Comparison of ENCODE assay signal across 17 cellular contexts in genomic region chr22:45576273-45576625, GRCh38.
A peak's percentile ranks its signal among the peaks of the same experiment; 100 is the strongest.
DNase-seq lines count a peak whose midpoint lies in the region; ATAC-seq, FAIRE-seq and TF ChIP-seq lines count a peak whose summit lies in the region.
"Had no signal": no experiment of that assay in that cellular context is flagged by ENCODE, and none has a peak within 500 bp of the region (broad histone marks: within the 10 kb centered on the region; RNA-seq: fewer than 3 reads in every experiment).

No MANE protein-coding gene starts in this region.

- no peak overlapping the region for H3K27ac Mint-ChIP-seq in chondrocyte (ENCODE audit: unreplicated experiment)
- H3K27ac Mint-ChIP-seq: CD8-positive, alpha-beta T cell had no signal

- peaks cover 0 to 8% (median 0%) of the 10 kb centered on the region in 11 experiments; a peak in 2 of 22 replicates for H3K36me3 ChIP-seq in BLaER1 treated with 17β-estradiol and CSF1 and Interleukin-3, amounts not matched to agents 10 nM and 100 nM
- peaks cover 0 to 48% of the 10 kb centered on the region in 2 donors for H3K36me3 ChIP-seq in vagina
- H3K36me3 ChIP-seq in right lobe of liver = no peaks in the 10 kb centered on the region

- no peak overlapping the region for H3K4me2 ChIP-seq in A549
- H3K4me2 ChIP-seq in BLaER1 treated with 17β-estradiol and CSF1 and Interleukin-3, amounts not matched to agents 10 nM and 100 nM = peak overlapping the region in 10 of 11 experiments; percentile 67 to 93 (median 88); a peak in 19 of 22 replicates

- no peaks in the 10 kb centered on the region for H3K27me3 Mint-ChIP-seq in chondrocyte (ENCODE audit: low read depth)

- TF ChIP-seq EP300 in A549 (IDR thresholded peaks at IDR 0.05) = no peak

- POLR2A ChIA-PET in A549 (lab: Yijun Ruan, JAX) = no interaction called here

- no peaks in the 10 kb centered on the region for H3K4me1 Mint-ChIP-seq in chondrocyte (ENCODE audit: low read depth)

- no peak for TF ChIP-seq POLR2A in A549 (IDR thresholded peaks at IDR 0.05; ENCODE audit: low read length)
- TF ChIP-seq POLR2A in vagina (IDR thresholded peaks at IDR 0.05) = no peak
- no peak for TF ChIP-seq POLR2A in right lobe of liver (IDR thresholded peaks at IDR 0.05)

- TF ChIP-seq RAD21 in A549 (conservative IDR thresholded peaks at IDR 0.05 in 1 of 2, IDR thresholded peaks at IDR 0.05 in 1 of 2) = no peak

- ATAC-seq in A549 (no peak), right lobe of liver (no peak)
- ATAC-seq: CD8-positive, alpha-beta T cell; GM12878 had no signal

- FAIRE-seq in A549 (lab: Jason Lieb, UNC) = no peak
- FAIRE-seq: GM12878 had no signal

- H3K9ac ChIP-seq in BLaER1 treated with 17β-estradiol and CSF1 and Interleukin-3, amounts not matched to agents 10 nM and 100 nM = peak overlapping the region in 3 of 11 experiments; percentile 5 to 35 (median 26); a peak in 3 of 22 replicates
- H3K9ac ChIP-seq: GM23248 had no signal

- peaks cover 0 to 66% (median 25%) of the 10 kb centered on the region in 11 experiments; a peak in 16 of 22 replicates for H4K20me1 ChIP-seq in BLaER1 treated with 17β-estradiol and CSF1 and Interleukin-3, amounts not matched to agents 10 nM and 100 nM

- H3K9me3 ChIP-seq in A549 (peaks cover 8% of the 10 kb centered on the region), vagina (no peaks in the 10 kb centered on the region), right lobe of liver (no peaks in the 10 kb centered on the region)
- peaks cover 8 to 14% (median 9%) of the 10 kb centered on the region in 11 experiments for H3K9me3 ChIP-seq in BLaER1 treated with 17β-estradiol and CSF1 and Interleukin-3, amounts not matched to agents 10 nM and 100 nM (replicated peaks in 1 of 11)

- peaks cover 4% of the 10 kb centered on the region for H3K9me3 Mint-ChIP-seq in chondrocyte (ENCODE audit: low read depth)

- peaks cover 4% of the 10 kb centered on the region for H3K36me3 Mint-ChIP-seq in chondrocyte (ENCODE audit: low read depth)
- H3K36me3 Mint-ChIP-seq: CD8-positive, alpha-beta T cell had no signal

- H3K4me3 Mint-ChIP-seq in chondrocyte (ENCODE audit: unreplicated experiment) = no peak overlapping the region
- H3K4me3 Mint-ChIP-seq: CD8-positive, alpha-beta T cell had no signal

- intact Hi-C loops in vagina (cut with DNase I) = loop anchor here (10.0 kb wide), 1 partner anchor 69 kb away; no protein-coding TSS in a partner anchor
- intact Hi-C loops in right lobe of liver (cut with DNase I) = no loop called here

- H3K27me3 ChIP-seq in BLaER1 treated with 17β-estradiol and CSF1 and Interleukin-3, amounts not matched to agents 10 nM and 100 nM = peaks cover 0 to 41% (median 0%) of the 10 kb centered on the region in 11 experiments; a peak in 9 of 22 replicates
- H3K27me3 ChIP-seq in vagina = no peaks in the 10 kb centered on the region
- H3K27me3 ChIP-seq in right lobe of liver = no peaks in the 10 kb centered on the region

- WGBS in A549 (ENCODE audit: missing lambda C conversion rate) = 93% methylated on average over 4 of the region's 8 CpGs
- WGBS in right lobe of liver (ENCODE audit: insufficient coverage, low coverage, low lambda C conversion rate, missing lambda C conversion rate) = no CpG with 5 or more reads among the region's 8 CpGs

- H3K4me1 ChIP-seq in A549 = peaks cover 38% of the 10 kb centered on the region
- peaks cover 38 to 79% (median 70%) of the 10 kb centered on the region in 10 experiments for H3K4me1 ChIP-seq in BLaER1 treated with 17β-estradiol and CSF1 and Interleukin-3, amounts not matched to agents 10 nM and 100 nM
- H3K4me1 ChIP-seq in vagina = peaks cover 54% of the 10 kb centered on the region
- H3K4me1 ChIP-seq in right lobe of liver = no peaks in the 10 kb centered on the region

- TF ChIP-seq CTCF in A549 (IDR thresholded peaks at IDR 0.05) = no peak
- TF ChIP-seq CTCF in chondrocyte (IDR thresholded peaks at IDR 0.05) = no peak
- TF ChIP-seq CTCF in vagina (IDR thresholded peaks at IDR 0.05) = no peak
- no peak for TF ChIP-seq CTCF in right lobe of liver (IDR thresholded peaks at IDR 0.05)

- CTCF ChIA-PET in A549 (lab: Yijun Ruan, JAX) = interaction anchor here (2.5 to 3.2 kb wide), 2 partner anchors 10 to 288 kb away, joined by 16 to 31 read pairs; no protein-coding TSS in a partner anchor

- H3K27ac ChIP-seq in A549 (peak overlapping the region; percentile 21 to 93; a peak in 4 of 6 replicates), vagina (peak overlapping the region; percentile 59), right lobe of liver (no peak overlapping the region)
- no peak overlapping the region for H3K27ac ChIP-seq in BLaER1 treated with 17β-estradiol and CSF1 and Interleukin-3, amounts not matched to agents 10 nM and 100 nM
- H3K27ac ChIP-seq: GM23248, HL-60 had no signal

- DNase-seq in A549 (ENCODE audit: low read depth in 1 of 2, low spot score in 1 of 2) = no peak
- DNase-seq in chondrocyte (ENCODE audit: low spot score) = peak; percentile 76
- DNase-seq in vagina (ENCODE audit: extremely low spot score in 2 of 2) = no peak
- DNase-seq in UCSD-AML1 (lab: John Stamatoyannopoulos, UW; ENCODE audit: unreplicated experiment) = no peak
- DNase-seq in hepatic stellate cell (ENCODE audit: low spot score) = no peak
- DNase-seq in right lobe of liver = no peak
- DNase-seq: ACHN; CD8-positive, alpha-beta T cell; DMS 273 treated with DMSO at 0.1 percent for 48 hours; DMS53; DND-41; EL; GM23248; HCEC 1CT had no signal

- H3K4me3 ChIP-seq in A549 = no peak overlapping the region
- no peak overlapping the region for H3K4me3 ChIP-seq in BLaER1 treated with 17β-estradiol and CSF1 and Interleukin-3, amounts not matched to agents 10 nM and 100 nM
- H3K4me3 ChIP-seq in vagina = no peak overlapping the region
- no peak overlapping the region for H3K4me3 ChIP-seq in right lobe of liver
- H3K4me3 ChIP-seq: GM12878, GM23248 had no signal

TF ChIP-seq in A549, 52 proteins besides CTCF, POLR2A, EP300 and RAD21 (continues in another document):
- TF ChIP-seq ATOH8 (CRISPR knock-in tag; IDR thresholded peaks at IDR 0.05; ENCODE audit: low read depth) = no peak
- TF ChIP-seq HOXB13 (CRISPR knock-in tag; IDR thresholded peaks at IDR 0.05; ENCODE audit: low read depth) = no peak
- TF ChIP-seq, protein P1, sequence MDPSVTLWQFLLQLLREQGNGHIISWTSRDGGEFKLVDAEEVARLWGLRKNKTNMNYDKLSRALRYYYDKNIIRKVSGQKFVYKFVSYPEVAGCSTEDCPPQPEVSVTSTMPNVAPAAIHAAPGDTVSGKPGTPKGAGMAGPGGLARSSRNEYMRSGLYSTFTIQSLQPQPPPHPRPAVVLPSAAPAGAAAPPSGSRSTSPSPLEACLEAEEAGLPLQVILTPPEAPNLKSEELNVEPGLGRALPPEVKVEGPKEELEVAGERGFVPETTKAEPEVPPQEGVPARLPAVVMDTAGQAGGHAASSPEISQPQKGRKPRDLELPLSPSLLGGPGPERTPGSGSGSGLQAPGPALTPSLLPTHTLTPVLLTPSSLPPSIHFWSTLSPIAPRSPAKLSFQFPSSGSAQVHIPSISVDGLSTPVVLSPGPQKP (IDR thresholded peaks at IDR 0.05; ENCODE audit: low read depth, low read length) = no peak
- no peak for TF ChIP-seq HOXA7 (CRISPR knock-in tag; IDR thresholded peaks at IDR 0.05)
- no peak for TF ChIP-seq REST (IDR thresholded peaks at IDR 0.05)
- no peak for TF ChIP-seq RNF2 (IDR thresholded peaks at IDR 0.05; ENCODE audit: borderline replicate concordance, low read depth)
- no peak for TF ChIP-seq USF2 (IDR thresholded peaks at IDR 0.05)
- TF ChIP-seq E2F6 (IDR thresholded peaks at IDR 0.05; ENCODE audit: borderline replicate concordance, low read depth) = no peak
- TF ChIP-seq HDAC2 (IDR thresholded peaks at IDR 0.05) = no peak

Comparison
In these comparisons a context has a peak if more than half of its experiments do, and no peak if none do; other contexts are left out.
1. H3K27ac ChIP-seq: peak in A549 (2 of 2) and vagina (single experiment); none in BLaER1 treated with 17β-estradiol and CSF1 and Interleukin-3, amounts not matched to agents 10 nM and 100 nM (0 of 11) and right lobe of liver (0 of 3).